ENCODE assay signal across 1 cellular context in genomic region chr2:177164584-177165052, GRCh38.
A peak's percentile ranks its signal among the peaks of the same experiment; 100 is the strongest.
TF ChIP-seq lines count a peak whose summit lies in the region.

No MANE protein-coding gene starts in this region.

TF ChIP-seq in HepG2, 621 proteins besides CTCF, POLR2A, EP300 and RAD21 (continued from another document and continues in another):
- TF ChIP-seq PRDM15 (CRISPR knock-in tag; IDR thresholded peaks at IDR 0.05) (no peak), NFIC (IDR thresholded peaks at IDR 0.05; ENCODE audit: low read length) (no peak), YEATS4 (CRISPR knock-in tag; IDR thresholded peaks at IDR 0.05; ENCODE audit: borderline replicate concordance) (peak; percentile 65; the same call in 1 of the 2 replicates), ZNF33B (CRISPR knock-in tag; IDR thresholded peaks at IDR 0.05) (no peak), HOXA3 (CRISPR knock-in tag; IDR thresholded peaks at IDR 0.05) (peak; percentile 68; the same call in 1 of the 2 replicates), ZNF234 (CRISPR knock-in tag; conservative IDR thresholded peaks at IDR 0.05) (no peak), PHF21A (CRISPR knock-in tag; IDR thresholded peaks at IDR 0.05) (peak; percentile 58), CEBPZ (IDR thresholded peaks at IDR 0.05; ENCODE audit: low read length) (no peak), SOX5 (CRISPR knock-in tag; IDR thresholded peaks at IDR 0.05; ENCODE audit: borderline replicate concordance) (no peak), ZSCAN21 (CRISPR knock-in tag; IDR thresholded peaks at IDR 0.05; ENCODE audit: borderline replicate concordance) (no peak), KDM3A (CRISPR knock-in tag; IDR thresholded peaks at IDR 0.05; ENCODE audit: low read depth) (peak; percentile 94), ZFP36L2 (CRISPR knock-in tag; IDR thresholded peaks at IDR 0.05) (no peak), SYNCRIP (IDR thresholded peaks at IDR 0.05; ENCODE audit: insufficient read depth, low read depth, low read length) (no peak), MBNL3 (CRISPR knock-in tag; conservative IDR thresholded peaks at IDR 0.05) (no peak), ZNF256 (CRISPR knock-in tag; conservative IDR thresholded peaks at IDR 0.05) (no peak), FOXA1 (IDR thresholded peaks at IDR 0.05) (no peak), FOXA1 (CRISPR knock-in tag; IDR thresholded peaks at IDR 0.05) (no peak), THYN1 (CRISPR knock-in tag; IDR thresholded peaks at IDR 0.05; ENCODE audit: borderline replicate concordance, low read depth) (no peak), ONECUT2 (CRISPR knock-in tag; IDR thresholded peaks at IDR 0.05) (no peak), TSC22D2 (CRISPR knock-in tag; IDR thresholded peaks at IDR 0.05; ENCODE audit: borderline replicate concordance) (peak; percentile 88; the same call in 1 of the 2 replicates), ZBTB42 (CRISPR knock-in tag; IDR thresholded peaks at IDR 0.05) (no peak), NR2F2 (IDR thresholded peaks at IDR 0.05; ENCODE audit: borderline replicate concordance, low read depth) (no peak), ELF4 (CRISPR knock-in tag; IDR thresholded peaks at IDR 0.05; ENCODE audit: borderline replicate concordance) (no peak; the same call in 1 of the 2 replicates), FOXO4 (CRISPR knock-in tag; conservative IDR thresholded peaks at IDR 0.05) (no peak), JUND (CRISPR knock-in tag; IDR thresholded peaks at IDR 0.05) (peak; percentile 89; the same call in 1 of the 2 replicates), ARNT (IDR thresholded peaks at IDR 0.05) (no peak), KAT8 (CRISPR knock-in tag; IDR thresholded peaks at IDR 0.05) (peak; percentile 69; the same call in 1 of the 2 replicates)
- TF ChIP-seq, protein P1, sequence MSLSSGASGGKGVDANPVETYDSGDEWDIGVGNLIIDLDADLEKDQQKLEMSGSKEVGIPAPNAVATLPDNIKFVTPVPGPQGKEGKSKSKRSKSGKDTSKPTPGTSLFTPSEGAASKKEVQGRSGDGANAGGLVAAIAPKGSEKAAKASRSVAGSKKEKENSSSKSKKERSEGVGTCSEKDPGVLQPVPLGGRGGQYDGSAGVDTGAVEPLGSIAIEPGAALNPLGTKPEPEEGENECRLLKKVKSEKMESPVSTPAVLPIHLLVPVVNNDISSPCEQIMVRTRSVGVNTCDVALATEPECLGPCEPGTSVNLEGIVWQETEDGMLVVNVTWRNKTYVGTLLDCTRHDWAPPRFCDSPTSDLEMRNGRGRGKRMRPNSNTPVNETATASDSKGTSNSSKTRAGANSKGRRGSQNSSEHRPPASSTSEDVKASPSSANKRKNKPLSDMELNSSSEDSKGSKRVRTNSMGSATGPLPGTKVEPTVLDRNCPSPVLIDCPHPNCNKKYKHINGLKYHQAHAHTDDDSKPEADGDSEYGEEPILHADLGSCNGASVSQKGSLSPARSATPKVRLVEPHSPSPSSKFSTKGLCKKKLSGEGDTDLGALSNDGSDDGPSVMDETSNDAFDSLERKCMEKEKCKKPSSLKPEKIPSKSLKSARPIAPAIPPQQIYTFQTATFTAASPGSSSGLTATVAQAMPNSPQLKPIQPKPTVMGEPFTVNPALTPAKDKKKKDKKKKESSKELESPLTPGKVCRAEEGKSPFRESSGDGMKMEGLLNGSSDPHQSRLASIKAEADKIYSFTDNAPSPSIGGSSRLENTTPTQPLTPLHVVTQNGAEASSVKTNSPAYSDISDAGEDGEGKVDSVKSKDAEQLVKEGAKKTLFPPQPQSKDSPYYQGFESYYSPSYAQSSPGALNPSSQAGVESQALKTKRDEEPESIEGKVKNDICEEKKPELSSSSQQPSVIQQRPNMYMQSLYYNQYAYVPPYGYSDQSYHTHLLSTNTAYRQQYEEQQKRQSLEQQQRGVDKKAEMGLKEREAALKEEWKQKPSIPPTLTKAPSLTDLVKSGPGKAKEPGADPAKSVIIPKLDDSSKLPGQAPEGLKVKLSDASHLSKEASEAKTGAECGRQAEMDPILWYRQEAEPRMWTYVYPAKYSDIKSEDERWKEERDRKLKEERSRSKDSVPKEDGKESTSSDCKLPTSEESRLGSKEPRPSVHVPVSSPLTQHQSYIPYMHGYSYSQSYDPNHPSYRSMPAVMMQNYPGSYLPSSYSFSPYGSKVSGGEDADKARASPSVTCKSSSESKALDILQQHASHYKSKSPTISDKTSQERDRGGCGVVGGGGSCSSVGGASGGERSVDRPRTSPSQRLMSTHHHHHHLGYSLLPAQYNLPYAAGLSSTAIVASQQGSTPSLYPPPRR (CRISPR knock-in tag; IDR thresholded peaks at IDR 0.05; ENCODE audit: borderline replicate concordance) = 0 out of 2 replicates have a peak, but pooled peaks have one; percentile 33
- TF ChIP-seq, protein P2, sequence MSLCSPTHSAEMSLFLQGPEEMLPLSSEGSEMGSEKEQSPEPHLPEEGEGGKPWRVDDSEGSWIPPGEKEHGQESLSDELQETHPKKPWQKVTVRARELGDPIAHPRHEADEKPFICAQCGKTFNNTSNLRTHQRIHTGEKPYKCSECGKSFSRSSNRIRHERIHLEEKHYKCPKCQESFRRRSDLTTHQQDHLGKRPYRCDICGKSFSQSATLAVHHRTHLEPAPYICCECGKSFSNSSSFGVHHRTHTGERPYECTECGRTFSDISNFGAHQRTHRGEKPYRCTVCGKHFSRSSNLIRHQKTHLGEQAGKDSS (CRISPR knock-in tag; IDR thresholded peaks at IDR 0.05; ENCODE audit: borderline replicate concordance, low read depth) = 0 out of 2 replicates have a peak, but pooled peaks have one; percentile 22
- TF ChIP-seq, protein P3, sequence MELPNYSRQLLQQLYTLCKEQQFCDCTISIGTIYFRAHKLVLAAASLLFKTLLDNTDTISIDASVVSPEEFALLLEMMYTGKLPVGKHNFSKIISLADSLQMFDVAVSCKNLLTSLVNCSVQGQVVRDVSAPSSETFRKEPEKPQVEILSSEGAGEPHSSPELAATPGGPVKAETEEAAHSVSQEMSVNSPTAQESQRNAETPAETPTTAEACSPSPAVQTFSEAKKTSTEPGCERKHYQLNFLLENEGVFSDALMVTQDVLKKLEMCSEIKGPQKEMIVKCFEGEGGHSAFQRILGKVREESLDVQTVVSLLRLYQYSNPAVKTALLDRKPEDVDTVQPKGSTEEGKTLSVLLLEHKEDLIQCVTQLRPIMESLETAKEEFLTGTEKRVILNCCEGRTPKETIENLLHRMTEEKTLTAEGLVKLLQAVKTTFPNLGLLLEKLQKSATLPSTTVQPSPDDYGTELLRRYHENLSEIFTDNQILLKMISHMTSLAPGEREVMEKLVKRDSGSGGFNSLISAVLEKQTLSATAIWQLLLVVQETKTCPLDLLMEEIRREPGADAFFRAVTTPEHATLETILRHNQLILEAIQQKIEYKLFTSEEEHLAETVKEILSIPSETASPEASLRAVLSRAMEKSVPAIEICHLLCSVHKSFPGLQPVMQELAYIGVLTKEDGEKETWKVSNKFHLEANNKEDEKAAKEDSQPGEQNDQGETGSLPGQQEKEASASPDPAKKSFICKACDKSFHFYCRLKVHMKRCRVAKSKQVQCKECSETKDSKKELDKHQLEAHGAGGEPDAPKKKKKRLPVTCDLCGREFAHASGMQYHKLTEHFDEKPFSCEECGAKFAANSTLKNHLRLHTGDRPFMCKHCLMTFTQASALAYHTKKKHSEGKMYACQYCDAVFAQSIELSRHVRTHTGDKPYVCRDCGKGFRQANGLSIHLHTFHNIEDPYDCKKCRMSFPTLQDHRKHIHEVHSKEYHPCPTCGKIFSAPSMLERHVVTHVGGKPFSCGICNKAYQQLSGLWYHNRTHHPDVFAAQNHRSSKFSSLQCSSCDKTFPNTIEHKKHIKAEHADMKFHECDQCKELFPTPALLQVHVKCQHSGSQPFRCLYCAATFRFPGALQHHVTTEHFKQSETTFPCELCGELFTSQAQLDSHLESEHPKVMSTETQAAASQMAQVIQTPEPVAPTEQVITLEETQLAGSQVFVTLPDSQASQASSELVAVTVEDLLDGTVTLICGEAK (IDR thresholded peaks at IDR 0.05) = no peak
- TF ChIP-seq, protein P3 (CRISPR knock-in tag; IDR thresholded peaks at IDR 0.05) = no peak
- TF ChIP-seq, protein P4, sequence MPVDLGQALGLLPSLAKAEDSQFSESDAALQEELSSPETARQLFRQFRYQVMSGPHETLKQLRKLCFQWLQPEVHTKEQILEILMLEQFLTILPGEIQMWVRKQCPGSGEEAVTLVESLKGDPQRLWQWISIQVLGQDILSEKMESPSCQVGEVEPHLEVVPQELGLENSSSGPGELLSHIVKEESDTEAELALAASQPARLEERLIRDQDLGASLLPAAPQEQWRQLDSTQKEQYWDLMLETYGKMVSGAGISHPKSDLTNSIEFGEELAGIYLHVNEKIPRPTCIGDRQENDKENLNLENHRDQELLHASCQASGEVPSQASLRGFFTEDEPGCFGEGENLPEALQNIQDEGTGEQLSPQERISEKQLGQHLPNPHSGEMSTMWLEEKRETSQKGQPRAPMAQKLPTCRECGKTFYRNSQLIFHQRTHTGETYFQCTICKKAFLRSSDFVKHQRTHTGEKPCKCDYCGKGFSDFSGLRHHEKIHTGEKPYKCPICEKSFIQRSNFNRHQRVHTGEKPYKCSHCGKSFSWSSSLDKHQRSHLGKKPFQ (CRISPR knock-in tag; IDR thresholded peaks at IDR 0.05; ENCODE audit: insufficient replicate concordance) = no peak
